ENCODE assay signal across 1 cellular context in genomic region chr12:107320031-107320928, GRCh38.
TF ChIP-seq lines count a peak whose summit lies in the region.

No MANE protein-coding gene starts in this region.

TF ChIP-seq in GM23338, 12 proteins besides CTCF, POLR2A, EP300 and RAD21 (continued from another document):
- TF ChIP-seq REST (IDR thresholded peaks at IDR 0.05; ENCODE audit: unreplicated experiment) (peak; percentile 20), EZH2 (IDR thresholded peaks at IDR 0.05; ENCODE audit: low read depth, unreplicated experiment) (peak; percentile 48)
